Comparison of ENCODE assay signal across 8 cellular contexts in the genomic region with DNA sequence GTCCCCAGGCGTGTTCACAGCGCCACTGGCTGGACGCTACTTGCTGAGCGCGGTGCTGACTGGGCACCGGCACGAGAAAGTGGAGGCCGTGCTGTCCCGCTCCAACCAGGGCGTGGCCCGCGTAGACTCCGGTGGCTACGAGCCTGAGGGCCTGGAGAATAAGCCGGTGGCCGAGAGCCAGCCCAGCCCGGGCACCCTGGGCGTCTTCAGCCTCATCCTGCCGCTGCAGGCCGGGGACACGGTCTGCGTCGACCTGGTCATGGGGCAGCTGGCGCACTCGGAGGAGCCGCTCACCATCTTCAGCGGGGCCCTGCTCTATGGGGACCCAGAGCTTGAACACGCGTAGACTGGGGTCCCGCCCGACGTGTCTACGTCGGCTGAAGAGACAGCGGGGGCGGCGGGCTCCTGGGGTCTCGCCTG. TPM values are rescaled to one million over a fixed set of nuclear protein-coding genes. Genes with fewer than 3 reads are reported as not detected.
A peak's percentile ranks its signal among the peaks of the same experiment; 100 is the strongest.
DNase-seq lines count a peak whose midpoint lies in the region; TF ChIP-seq lines count a peak whose summit lies in the region.

No MANE protein-coding gene starts in this region.

- H3K9me3 Mint-ChIP-seq in activated naive CD8-positive, alpha-beta T cell treated with anti-CD3 and anti-CD28 coated beads for 36 hours: no peaks in the 10 kb centered on the region

- peak overlapping the region; percentile 62 for H3K27ac Mint-ChIP-seq in activated naive CD8-positive, alpha-beta T cell treated with anti-CD3 and anti-CD28 coated beads for 36 hours

- peaks cover 27% of the 10 kb centered on the region for H3K4me1 Mint-ChIP-seq in activated naive CD8-positive, alpha-beta T cell treated with anti-CD3 and anti-CD28 coated beads for 36 hours

- H3K4me1 ChIP-seq in cardiac muscle cell (ENCODE audit: low read depth): peaks cover 19% of the 10 kb centered on the region

- no peaks in the 10 kb centered on the region for H3K27me3 Mint-ChIP-seq in activated naive CD8-positive, alpha-beta T cell treated with anti-CD3 and anti-CD28 coated beads for 36 hours

- no peaks in the 10 kb centered on the region for H3K36me3 Mint-ChIP-seq in activated naive CD8-positive, alpha-beta T cell treated with anti-CD3 and anti-CD28 coated beads for 36 hours

- H3K9me3 ChIP-seq in cardiac muscle cell (ENCODE audit: low read depth): no peaks in the 10 kb centered on the region

- peak overlapping the region; percentile 85 for H3K4me3 Mint-ChIP-seq in activated naive CD8-positive, alpha-beta T cell treated with anti-CD3 and anti-CD28 coated beads for 36 hours

- peak; percentile 40 for TF ChIP-seq CTCF in cardiac muscle cell (IDR thresholded peaks at IDR 0.05; ENCODE audit: low read depth, low read length)

- DNase-seq in NCI-H1417 (lab: John Stamatoyannopoulos, UW): peak in 2 of 3 experiments; percentile 70 to 79
- DNase-seq in NCI-H1417 treated with DMSO at 0.1 percent for 48 hours (lab: John Stamatoyannopoulos, UW): no peak
- peak; percentile 64 for DNase-seq in HCEC 1CT
- DNase-seq in NCI-H345 (lab: John Stamatoyannopoulos, UW): peak; percentile 51
- peak; percentile 48 for DNase-seq in activated naive CD8-positive, alpha-beta T cell treated with anti-CD3 and anti-CD28 coated beads for 36 hours
- peak; percentile 72 for DNase-seq in cardiac muscle cell (ENCODE audit: low read depth in 1 of 2, low spot score in 1 of 2)
- peak; percentile 65 for DNase-seq in occipital lobe (lab: John Stamatoyannopoulos, UW)
- DNase-seq in NCI-H187 treated with DMSO at 0.1 percent for 48 hours (lab: John Stamatoyannopoulos, UW): no peak

- peak overlapping the region; percentile 61 for H3K27ac ChIP-seq in cardiac muscle cell

- H3K4me3 ChIP-seq in cardiac muscle cell: peak overlapping the region; percentile 46

- H3K27me3 ChIP-seq in cardiac muscle cell: no peaks in the 10 kb centered on the region

- H3K36me3 ChIP-seq in cardiac muscle cell: no peaks in the 10 kb centered on the region

RNA-seq across cellular contexts. Expression of gene KHK, which starts 0.9 kb away (rescaled TPM):
- total RNA-seq in activated naive CD8-positive, alpha-beta T cell treated with anti-CD3 and anti-CD28 coated beads for 36 hours: 10 to 100 TPM; 12.6 to 12.8 TPM
- total RNA-seq in cardiac muscle cell (9.0 and 9.6 TPM in 2 replicates), occipital lobe (6.2 TPM)
- polyA plus RNA-seq in cardiac muscle cell: 12.9 and 19.2 TPM in 2 replicates

RNA-seq across cellular contexts. Expression of gene EMILIN1, which starts 7.3 kb away (rescaled TPM):
- total RNA-seq in activated naive CD8-positive, alpha-beta T cell treated with anti-CD3 and anti-CD28 coated beads for 36 hours: under 1 TPM; 0.62 to 0.76 TPM
- total RNA-seq in cardiac muscle cell (18.5 and 20.2 TPM in 2 replicates), occipital lobe (4.5 TPM)
- 12.2 and 15.6 TPM in 2 replicates for polyA plus RNA-seq in cardiac muscle cell

RNA-seq across cellular contexts. Expression of gene OST4, which starts 14.2 kb away (rescaled TPM):
- total RNA-seq in activated naive CD8-positive, alpha-beta T cell treated with anti-CD3 and anti-CD28 coated beads for 36 hours: 100 to 1,000 TPM; 282 to 290 TPM
- 289 and 303 TPM in 2 replicates for total RNA-seq in cardiac muscle cell
- 768 and 779 TPM in 2 replicates for polyA plus RNA-seq in cardiac muscle cell
- 132 TPM for total RNA-seq in occipital lobe

RNA-seq across cellular contexts. Expression of gene CGREF1, which starts 33.2 kb away (rescaled TPM):
- total RNA-seq in activated naive CD8-positive, alpha-beta T cell treated with anti-CD3 and anti-CD28 coated beads for 36 hours: 1 to 10 TPM; 8.8 to 9.8 TPM
- total RNA-seq in cardiac muscle cell: 0.48 and 1.8 TPM in 2 replicates
- 0.55 and 0.99 TPM in 2 replicates for polyA plus RNA-seq in cardiac muscle cell
- total RNA-seq in occipital lobe: 17.3 TPM

RNA-seq across cellular contexts. Expression of gene AGBL5, which starts 34.2 kb away (rescaled TPM):
- total RNA-seq in activated naive CD8-positive, alpha-beta T cell treated with anti-CD3 and anti-CD28 coated beads for 36 hours: 10 to 100 TPM; 14.8 to 15.2 TPM
- total RNA-seq in cardiac muscle cell: 52.0 and 52.5 TPM in 2 replicates
- 67.0 and 77.7 TPM in 2 replicates for polyA plus RNA-seq in cardiac muscle cell
- total RNA-seq in occipital lobe: 17.5 TPM

Comparison
In these comparisons a context has a peak if more than half of its experiments do, and no peak if none do; other contexts are left out.
1. DNase-seq: peak in NCI-H1417 (2 of 3), HCEC 1CT (single experiment), NCI-H345 (single experiment), activated naive CD8-positive, alpha-beta T cell treated with anti-CD3 and anti-CD28 coated beads for 36 hours (single experiment), cardiac muscle cell (2 of 2) and occipital lobe (single experiment); none in NCI-H1417 treated with DMSO at 0.1 percent for 48 hours (single experiment) and NCI-H187 treated with DMSO at 0.1 percent for 48 hours (single experiment).